In the genomic region with DNA sequence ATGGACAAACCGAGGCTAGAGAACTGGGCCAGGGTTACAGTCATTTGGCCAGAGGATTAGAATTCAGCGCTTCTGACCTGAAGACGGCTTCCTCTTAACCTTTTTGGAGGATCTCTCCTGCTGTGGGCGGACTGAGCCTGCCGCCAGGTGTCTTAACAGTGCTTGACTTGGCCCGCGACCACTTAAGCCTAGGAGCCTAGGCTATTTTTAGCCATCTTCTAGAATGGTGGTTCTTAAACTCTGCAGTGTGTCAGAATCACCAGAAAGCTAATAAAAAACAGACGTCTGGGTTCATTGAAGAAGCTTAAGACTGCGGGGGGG, we compare ENCODE assay signal across 8 cellular contexts. TPM values are rescaled to one million over a fixed set of nuclear protein-coding genes. Genes with fewer than 3 reads are reported as not detected.
A peak's percentile ranks its signal among the peaks of the same experiment; 100 is the strongest.
DNase-seq lines count a peak whose midpoint lies in the region; ATAC-seq and TF ChIP-seq lines count a peak whose summit lies in the region.

No MANE protein-coding gene starts in this region.

- TF ChIP-seq CTCF in GM10248 (IDR thresholded peaks at IDR 0.05; ENCODE audit: control extremely low read depth, extremely low read depth, low read depth, missing control alignments) (no peak), VCaP (conservative IDR thresholded peaks at IDR 0.05) (peak; percentile 41), epithelial cell of proximal tubule (conservative IDR thresholded peaks at IDR 0.05; ENCODE audit: low read depth, low read length) (no peak)

- H3K79me1 ChIP-seq in neuronal stem cell (ENCODE audit: low read depth, low read length), result peaks cover 16% of the 10 kb centered on the region

- H3K9ac ChIP-seq in HUES64 (ENCODE audit: low read depth, low read length) (peak overlapping the region; percentile 97), neuronal stem cell (ENCODE audit: low read depth, low read length, poor library complexity) (peak overlapping the region; percentile 99)

- no peak for ATAC-seq in HG02973 (IDR thresholded peaks at IDR 0.05; ENCODE audit: unreplicated experiment)
- ATAC-seq in HG03565 (IDR thresholded peaks at IDR 0.05; ENCODE audit: unreplicated experiment), result no peak

- no peak overlapping the region for H4K91ac ChIP-seq in neuronal stem cell (ENCODE audit: low read depth, low read length, poor library complexity)

- H3K4me2 ChIP-seq in neuronal stem cell (ENCODE audit: insufficient read depth, low read length, poor library complexity, severe bottlenecking), result peak overlapping the region; percentile 83

- H3K36me3 ChIP-seq in HUES64 (ENCODE audit: insufficient read depth, low read length) (peaks cover 33% of the 10 kb centered on the region), neuronal stem cell (replicated peaks in 1 of 2; ENCODE audit: control insufficient read depth in 2 of 2, insufficient read depth in 2 of 2, low read length in 2 of 2) (peaks cover 5 to 45% of the 10 kb centered on the region in 2 donors)

- no peak overlapping the region for H3K14ac ChIP-seq in neuronal stem cell (ENCODE audit: low read length)

- H2BK5ac ChIP-seq in neuronal stem cell (ENCODE audit: low read length), result no peak overlapping the region

- H3K27me3 ChIP-seq in HUES64 (ENCODE audit: insufficient read depth, low read length) (no peaks in the 10 kb centered on the region), neuronal stem cell (ENCODE audit: control insufficient read depth in 3 of 3, insufficient read depth in 3 of 3, low read depth in 1 of 3, low read length in 3 of 3) (no peaks in the 10 kb centered on the region)

- WGBS in HUES64, result 2% methylated on average over 9 of the region's 9 CpGs
- no CpG with 5 or more reads among the region's 9 CpGs for WGBS in neuronal stem cell (ENCODE audit: extremely low coverage in 2 of 2, insufficient read length in 2 of 2, insufficient replicate concordance in 1 of 2), 2 donors

- H4K8ac ChIP-seq in neuronal stem cell (ENCODE audit: low read depth, low read length), result no peak overlapping the region

- H3K4me3 ChIP-seq in HUES64 (ENCODE audit: low read length) (peak overlapping the region; percentile 99), epithelial cell of proximal tubule (ENCODE audit: low read depth, low read length) (peak overlapping the region; percentile 93), neuronal stem cell (ENCODE audit: low read length in 2 of 2) (peak overlapping the region; percentile 95 to 97)

- no peak overlapping the region for H2BK120ac ChIP-seq in neuronal stem cell (ENCODE audit: low read depth, low read length)

- no peak overlapping the region for H2BK15ac ChIP-seq in neuronal stem cell (ENCODE audit: low read length)

- H3K4me1 ChIP-seq in HUES64 (ENCODE audit: insufficient read depth, low read length) (peaks cover 9% of the 10 kb centered on the region), neuronal stem cell (ENCODE audit: control insufficient read depth in 2 of 2, insufficient read depth in 1 of 2, low read depth in 1 of 2, low read length in 2 of 2) (peaks cover 0 to 6% of the 10 kb centered on the region in 2 donors)

- peak overlapping the region; percentile 88 for H2AFZ ChIP-seq in neuronal stem cell (ENCODE audit: low read length)

- no peak overlapping the region for H3K4ac ChIP-seq in neuronal stem cell (ENCODE audit: low read length)

- H2AK5ac ChIP-seq in neuronal stem cell (ENCODE audit: low read depth, low read length), result no peak overlapping the region

- CTCF ChIA-PET in GM10248 (lab: Yijun Ruan, JAX), result interaction anchor here (0.6 to 1.5 kb wide), 3 partner anchors 134 to 267 kb away, joined by 3 read pairs; partner anchors contain the start of gene POR

- peak overlapping the region; percentile 89 for H3K27ac ChIP-seq in HUES64 (ENCODE audit: low read depth, low read length)
- peak overlapping the region; percentile 99 for H3K27ac ChIP-seq in VCaP
- peak overlapping the region; percentile 22 for H3K27ac ChIP-seq in neuronal stem cell (replicated peaks; ENCODE audit: low read length)

- no peak overlapping the region for H3K23ac ChIP-seq in neuronal stem cell (ENCODE audit: low read depth, low read length, poor library complexity)

- H3K9me3 ChIP-seq in HUES64 (ENCODE audit: insufficient read depth, low read depth, low read length) (no peaks in the 10 kb centered on the region), neuronal stem cell (replicated peaks in 1 of 2; ENCODE audit: control insufficient read depth in 2 of 2, insufficient read depth in 1 of 2, low read depth in 1 of 2, low read length in 2 of 2) (no peaks in the 10 kb centered on the region)

- no peak overlapping the region for H2BK12ac ChIP-seq in neuronal stem cell (ENCODE audit: low read length)

- H3K18ac ChIP-seq in neuronal stem cell (ENCODE audit: low read length), result no peak overlapping the region

- DNase-seq in GM10248 (ENCODE audit: extremely low spot score), result peak; percentile 61
- DNase-seq in epithelial cell of proximal tubule (ENCODE audit: low read depth), result no peak
- DNase-seq in neuronal stem cell (ENCODE audit: low spot score), result no peak
- no peak for DNase-seq in HuH-7.5 (ENCODE audit: low spot score)

- POLR2A ChIA-PET in GM10248 (lab: Yijun Ruan, JAX), result interaction anchor here (0.5 to 1.3 kb wide), 3 partner anchors 13 to 255 kb away, joined by 3 to 4 read pairs (median 3); partner anchors contain the start of gene POR

RNA-seq across cellular contexts. Expression of gene MDH2, which starts 0.7 kb away (rescaled TPM):
- 160 TPM for polyA plus RNA-seq in HUES64 (2013, experiment 1 of 2)
- 176 TPM for polyA plus RNA-seq in HUES64 (2013, experiment 2 of 2)
- 123 and 162 TPM in 2 replicates for total RNA-seq in epithelial cell of proximal tubule
- 189 TPM for polyA plus RNA-seq in neuronal stem cell (2013, experiment 1 of 2)
- polyA plus RNA-seq in neuronal stem cell (2013, experiment 2 of 2), result 179 TPM

RNA-seq across cellular contexts. Expression of gene STYXL1, which starts 0.8 kb away (rescaled TPM):
- polyA plus RNA-seq in HUES64 (2013, experiment 1 of 2), result 31.8 TPM
- polyA plus RNA-seq in HUES64 (2013, experiment 2 of 2), result 42.1 TPM
- total RNA-seq in epithelial cell of proximal tubule, result 78.0 and 83.6 TPM in 2 replicates
- polyA plus RNA-seq in neuronal stem cell (2013, experiment 1 of 2), result 39.7 TPM
- polyA plus RNA-seq in neuronal stem cell (2013, experiment 2 of 2), result 37.4 TPM

RNA-seq across cellular contexts. Expression of gene TMEM120A, which starts 54.2 kb away (rescaled TPM):
- 19.8 TPM for polyA plus RNA-seq in HUES64 (2013, experiment 1 of 2)
- polyA plus RNA-seq in HUES64 (2013, experiment 2 of 2), result 19.8 TPM
- 7.6 and 13.6 TPM in 2 replicates for total RNA-seq in epithelial cell of proximal tubule
- polyA plus RNA-seq in neuronal stem cell (2013, experiment 1 of 2), result 17.6 TPM
- 17.4 TPM for polyA plus RNA-seq in neuronal stem cell (2013, experiment 2 of 2)

Comparison
In these comparisons a context has a peak if more than half of its experiments do, and no peak if none do; other contexts are left out.
1. H3K27ac ChIP-seq: peak in every context shown above with its lines; median percentile 99 in VCaP; 89 in HUES64; 22 in neuronal stem cell.